10 cellular contexts compared by ENCODE assay signal in the genomic region with DNA sequence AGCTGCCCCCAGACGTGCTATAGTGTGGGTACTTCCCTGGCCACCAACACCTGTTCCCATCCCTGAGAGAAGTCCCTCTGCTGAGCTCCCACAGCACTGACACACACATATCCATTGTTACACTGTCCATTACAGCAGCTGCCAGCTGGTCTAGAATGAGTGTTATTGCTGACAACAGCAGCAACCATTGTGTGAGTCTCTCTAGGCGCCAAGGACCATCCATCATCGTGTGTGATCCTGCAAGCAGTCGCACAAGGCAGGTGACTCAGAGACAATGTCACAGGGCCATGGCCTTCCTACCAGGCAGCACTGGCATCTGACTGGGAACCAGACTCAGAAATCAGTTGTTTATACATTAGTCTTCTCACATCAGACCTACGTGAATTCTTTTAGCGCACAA. TPM values are rescaled to one million over a fixed set of nuclear protein-coding genes. Genes with fewer than 3 reads are reported as not detected.
DNase-seq lines count a peak whose midpoint lies in the region; ATAC-seq lines count a peak whose summit lies in the region.
"Had no signal": no experiment of that assay in that cellular context is flagged by ENCODE, and none has a peak within 500 bp of the region (broad histone marks: within the 10 kb centered on the region; RNA-seq: fewer than 3 reads in every experiment).

No MANE protein-coding gene starts in this region.

- H3K36me3 ChIP-seq in SJCRH30 (no peaks in the 10 kb centered on the region; the same call in 1 of the 2 replicates), skeletal muscle tissue (ENCODE audit: control insufficient read depth in 3 of 3, insufficient read depth in 3 of 3, low read length in 3 of 3) (peaks cover 53 to 71% (median 67%) of the 10 kb centered on the region in 3 donors)

- peaks cover 8 to 32% of the 10 kb centered on the region in 2 donors for H3K36me3 Mint-ChIP-seq in activated T-cell treated with anti-CD3 and anti-CD28 coated beads, Interleukin-2, amount 50 U/mL, for 72 hours (ENCODE audit: insufficient read depth in 2 of 2)

- no peaks in the 10 kb centered on the region for H3K27me3 Mint-ChIP-seq in activated T-cell treated with anti-CD3 and anti-CD28 coated beads, Interleukin-2, amount 50 U/mL, for 72 hours (ENCODE audit: low read depth)

- H3K27ac Mint-ChIP-seq in activated T-cell treated with anti-CD3 and anti-CD28 coated beads, Interleukin-2, amount 50 U/mL, for 72 hours = no peak overlapping the region

- H3K4me1 Mint-ChIP-seq in activated T-cell treated with anti-CD3 and anti-CD28 coated beads, Interleukin-2, amount 50 U/mL, for 72 hours (ENCODE audit: low read depth) = peaks cover 11% of the 10 kb centered on the region

- no peak overlapping the region for H3K4me3 ChIP-seq in SJCRH30
- H3K4me3 ChIP-seq in skeletal muscle tissue (ENCODE audit: low read length in 3 of 3) = no peak overlapping the region

- no peaks in the 10 kb centered on the region for H3K9me3 Mint-ChIP-seq in activated T-cell treated with anti-CD3 and anti-CD28 coated beads, Interleukin-2, amount 50 U/mL, for 72 hours

- peak; percentile 10 for DNase-seq in activated T-cell treated with anti-CD3 and anti-CD28 coated beads, Interleukin-2, amount 50 U/mL, for 1 hour
- DNase-seq in activated T-cell treated with anti-CD3 and anti-CD28 coated beads, Interleukin-2, amount 50 U/mL, for 72 hours = no peak
- DNase-seq in SJCRH30 (peak; percentile 90 to 95), glomerular endothelial cell (ENCODE audit: extremely low read depth, low read depth, low spot score) (peak; percentile 23), NCI-H226 (no peak)
- DNase-seq: BE2C, MM.1S had no signal

- H3K4me1 ChIP-seq in SJCRH30 (peaks cover 15% of the 10 kb centered on the region), skeletal muscle tissue (ENCODE audit: control insufficient read depth in 3 of 3, insufficient read depth in 3 of 3, low read length in 3 of 3) (peaks cover 51 to 71% (median 56%) of the 10 kb centered on the region in 3 donors)
- H3K4me1 ChIP-seq: BE2C had no signal

- H3K9ac ChIP-seq in skeletal muscle tissue (ENCODE audit: low read depth in 1 of 3, low read length in 3 of 3) = peak overlapping the region; percentile 29 to 54 (median 43)

- ATAC-seq in activated T-cell treated with anti-CD3 and anti-CD28 coated beads, Interleukin-2, amount 50 U/mL, for 72 hours (replicated peaks in 1 of 2) = no peak
- no peak for ATAC-seq in HG03457 (IDR thresholded peaks at IDR 0.05; ENCODE audit: unreplicated experiment)
- ATAC-seq in GM19351 (IDR thresholded peaks at IDR 0.05; ENCODE audit: unreplicated experiment) = no peak

- no peaks in the 10 kb centered on the region for H3K27me3 ChIP-seq in SJCRH30
- no peaks in the 10 kb centered on the region for H3K27me3 ChIP-seq in skeletal muscle tissue (ENCODE audit: control insufficient read depth in 3 of 3, insufficient read depth in 3 of 3, low read length in 3 of 3)
- H3K27me3 ChIP-seq: BE2C had no signal

- H3K9me3 ChIP-seq in SJCRH30 (replicated peaks) = no peaks in the 10 kb centered on the region
- H3K9me3 ChIP-seq in skeletal muscle tissue (ENCODE audit: control insufficient read depth in 3 of 3, low read length in 3 of 3) = no peaks in the 10 kb centered on the region
- H3K9me3 ChIP-seq: BE2C had no signal

- H3K27ac ChIP-seq in SJCRH30 = peak overlapping the region; percentile 88
- H3K27ac ChIP-seq in skeletal muscle tissue (ENCODE audit: low read depth, low read length) = peak overlapping the region; percentile 79

- no peak overlapping the region for H3K4me3 Mint-ChIP-seq in activated T-cell treated with anti-CD3 and anti-CD28 coated beads, Interleukin-2, amount 50 U/mL, for 72 hours

RNA-seq across cellular contexts. Expression of gene SGSM3, which starts 56.3 kb away (rescaled TPM):
- 10 to 100 TPM; 47.1 to 55.8 TPM for total RNA-seq in activated T-cell treated with anti-CD3 and anti-CD28 coated beads, Interleukin-2, amount 50 U/mL, for 72 hours
- 17.0 and 25.1 TPM in 2 replicates for total RNA-seq in SJCRH30 (2014; rRNA removed; shearing (Covaris generic))
- total RNA-seq in glomerular endothelial cell (51.7 and 63.8 TPM in 2 replicates), skeletal muscle tissue (29.7 TPM)

Comparison
In these comparisons a context has a peak if more than half of its experiments do, and no peak if none do; other contexts are left out.
1. DNase-seq: peak in activated T-cell treated with anti-CD3 and anti-CD28 coated beads, Interleukin-2, amount 50 U/mL, for 1 hour (single experiment), SJCRH30 (2 of 2) and glomerular endothelial cell (single experiment); none in activated T-cell treated with anti-CD3 and anti-CD28 coated beads, Interleukin-2, amount 50 U/mL, for 72 hours (0 of 2) and NCI-H226 (single experiment).